Comparison of ENCODE assay signal across 1 cellular context in the genomic region with DNA sequence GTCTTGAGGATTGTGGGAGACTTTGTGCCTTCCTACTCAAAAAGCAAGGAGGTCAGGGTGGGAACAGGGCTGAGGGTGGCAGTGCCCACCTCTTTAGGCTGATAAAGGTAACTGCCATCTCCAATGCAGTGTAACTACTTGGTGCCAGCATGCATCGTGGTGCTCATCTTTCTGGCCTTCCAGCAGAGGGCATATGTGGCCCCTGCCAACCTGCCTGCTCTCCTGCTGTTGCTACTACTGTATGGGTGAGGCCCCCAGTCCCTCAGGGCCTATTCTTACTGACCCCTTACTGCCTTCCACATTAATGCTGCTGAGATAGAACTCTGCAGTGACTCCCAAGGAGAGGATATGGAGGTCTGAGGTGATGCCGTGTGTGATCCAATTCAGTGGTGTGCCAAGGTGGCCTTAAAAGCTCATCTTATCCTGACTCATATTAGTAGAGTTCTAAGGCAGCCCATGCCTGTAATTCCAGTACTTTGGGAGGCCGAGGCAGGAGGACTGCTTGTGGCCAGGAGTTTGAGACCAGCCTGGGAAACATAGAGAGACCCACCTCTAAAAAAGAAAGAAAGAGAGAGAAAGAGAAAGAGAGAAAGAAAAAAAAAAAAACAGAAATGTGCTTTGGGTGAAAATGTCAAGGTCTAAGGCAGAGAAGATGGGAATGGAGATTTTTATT.
TF ChIP-seq lines count a peak whose summit lies in the region.

No MANE protein-coding gene starts in this region.

TF ChIP-seq in WTC11, 78 proteins besides CTCF, POLR2A, EP300 and RAD21 (continued from another document):
- TF ChIP-seq, protein P1, sequence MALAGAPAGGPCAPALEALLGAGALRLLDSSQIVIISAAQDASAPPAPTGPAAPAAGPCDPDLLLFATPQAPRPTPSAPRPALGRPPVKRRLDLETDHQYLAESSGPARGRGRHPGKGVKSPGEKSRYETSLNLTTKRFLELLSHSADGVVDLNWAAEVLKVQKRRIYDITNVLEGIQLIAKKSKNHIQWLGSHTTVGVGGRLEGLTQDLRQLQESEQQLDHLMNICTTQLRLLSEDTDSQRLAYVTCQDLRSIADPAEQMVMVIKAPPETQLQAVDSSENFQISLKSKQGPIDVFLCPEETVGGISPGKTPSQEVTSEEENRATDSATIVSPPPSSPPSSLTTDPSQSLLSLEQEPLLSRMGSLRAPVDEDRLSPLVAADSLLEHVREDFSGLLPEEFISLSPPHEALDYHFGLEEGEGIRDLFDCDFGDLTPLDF (CRISPR knock-in tag; IDR thresholded peaks at IDR 0.05), result no peak
- TF ChIP-seq ATF1 (CRISPR knock-in tag; IDR thresholded peaks at IDR 0.05), result no peak
- TF ChIP-seq TEAD1 (CRISPR knock-in tag; IDR thresholded peaks at IDR 0.05), result no peak
- TF ChIP-seq, protein P2, sequence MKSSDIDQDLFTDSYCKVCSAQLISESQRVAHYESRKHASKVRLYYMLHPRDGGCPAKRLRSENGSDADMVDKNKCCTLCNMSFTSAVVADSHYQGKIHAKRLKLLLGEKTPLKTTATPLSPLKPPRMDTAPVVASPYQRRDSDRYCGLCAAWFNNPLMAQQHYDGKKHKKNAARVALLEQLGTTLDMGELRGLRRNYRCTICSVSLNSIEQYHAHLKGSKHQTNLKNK (CRISPR knock-in tag; IDR thresholded peaks at IDR 0.05), result no peak
- TF ChIP-seq ETV6 (CRISPR knock-in tag; IDR thresholded peaks at IDR 0.05), result no peak
- no peak for TF ChIP-seq FOXK1 (CRISPR knock-in tag; IDR thresholded peaks at IDR 0.05)
- TF ChIP-seq, protein P3, sequence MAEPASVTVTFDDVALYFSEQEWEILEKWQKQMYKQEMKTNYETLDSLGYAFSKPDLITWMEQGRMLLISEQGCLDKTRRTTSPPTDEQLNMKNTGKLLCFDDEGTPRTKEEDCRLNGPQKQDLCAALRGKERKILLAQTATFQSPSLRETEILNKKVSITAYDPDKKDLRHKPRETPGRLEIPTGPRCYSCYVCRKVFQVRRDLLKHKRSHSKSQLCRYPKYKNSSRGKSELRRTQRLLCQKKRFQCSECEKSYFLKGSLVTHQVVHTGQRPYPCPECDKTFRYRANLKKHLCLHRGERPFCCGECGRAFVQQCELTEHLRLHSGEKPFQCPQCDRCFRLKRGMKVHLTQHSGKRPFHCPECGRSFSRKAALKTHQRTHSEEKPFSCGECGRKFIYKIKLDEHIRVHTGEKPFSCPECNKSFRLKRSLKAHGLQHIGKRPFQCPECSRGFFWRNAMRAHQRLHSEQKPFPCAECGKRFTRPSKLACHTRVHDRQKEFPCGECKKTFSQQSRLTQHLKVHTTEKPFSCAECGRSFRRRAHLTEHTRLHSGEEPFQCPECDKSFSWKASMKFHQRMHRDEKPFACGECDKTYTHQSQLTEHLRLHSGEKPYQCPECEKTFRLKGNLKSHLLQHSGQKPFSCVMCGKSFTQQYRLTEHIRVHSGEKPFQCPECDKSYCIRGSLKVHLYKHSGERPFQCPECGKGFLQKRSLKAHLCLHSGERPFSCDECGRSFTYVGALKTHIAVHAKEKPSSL (CRISPR knock-in tag; conservative IDR thresholded peaks at IDR 0.05), result no peak
- TF ChIP-seq, protein P4, sequence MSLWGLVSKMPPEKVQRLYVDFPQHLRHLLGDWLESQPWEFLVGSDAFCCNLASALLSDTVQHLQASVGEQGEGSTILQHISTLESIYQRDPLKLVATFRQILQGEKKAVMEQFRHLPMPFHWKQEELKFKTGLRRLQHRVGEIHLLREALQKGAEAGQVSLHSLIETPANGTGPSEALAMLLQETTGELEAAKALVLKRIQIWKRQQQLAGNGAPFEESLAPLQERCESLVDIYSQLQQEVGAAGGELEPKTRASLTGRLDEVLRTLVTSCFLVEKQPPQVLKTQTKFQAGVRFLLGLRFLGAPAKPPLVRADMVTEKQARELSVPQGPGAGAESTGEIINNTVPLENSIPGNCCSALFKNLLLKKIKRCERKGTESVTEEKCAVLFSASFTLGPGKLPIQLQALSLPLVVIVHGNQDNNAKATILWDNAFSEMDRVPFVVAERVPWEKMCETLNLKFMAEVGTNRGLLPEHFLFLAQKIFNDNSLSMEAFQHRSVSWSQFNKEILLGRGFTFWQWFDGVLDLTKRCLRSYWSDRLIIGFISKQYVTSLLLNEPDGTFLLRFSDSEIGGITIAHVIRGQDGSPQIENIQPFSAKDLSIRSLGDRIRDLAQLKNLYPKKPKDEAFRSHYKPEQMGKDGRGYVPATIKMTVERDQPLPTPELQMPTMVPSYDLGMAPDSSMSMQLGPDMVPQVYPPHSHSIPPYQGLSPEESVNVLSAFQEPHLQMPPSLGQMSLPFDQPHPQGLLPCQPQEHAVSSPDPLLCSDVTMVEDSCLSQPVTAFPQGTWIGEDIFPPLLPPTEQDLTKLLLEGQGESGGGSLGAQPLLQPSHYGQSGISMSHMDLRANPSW (CRISPR knock-in tag; conservative IDR thresholded peaks at IDR 0.05; ENCODE audit: low read depth), result no peak
- TF ChIP-seq, protein P5, sequence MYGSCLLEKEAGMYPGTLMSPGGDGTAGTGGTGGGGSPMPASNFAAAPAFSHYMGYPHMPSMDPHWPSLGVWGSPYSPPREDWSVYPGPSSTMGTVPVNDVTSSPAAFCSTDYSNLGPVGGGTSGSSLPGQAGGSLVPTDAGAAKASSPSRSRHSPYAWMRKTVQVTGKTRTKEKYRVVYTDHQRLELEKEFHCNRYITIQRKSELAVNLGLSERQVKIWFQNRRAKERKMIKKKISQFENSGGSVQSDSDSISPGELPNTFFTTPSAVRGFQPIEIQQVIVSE (CRISPR knock-in tag; IDR thresholded peaks at IDR 0.05; ENCODE audit: borderline replicate concordance), result no peak
- TF ChIP-seq TEAD4 (CRISPR knock-in tag; IDR thresholded peaks at IDR 0.05), result no peak
